In genomic region chr19:40467007-40467565, GRCh38 we compare ENCODE assay signal across 8 cellular contexts. TPM values are rescaled to one million over a fixed set of nuclear protein-coding genes. Genes with fewer than 3 reads are reported as not detected.
DNase-seq lines count a peak whose midpoint lies in the region; ATAC-seq and TF ChIP-seq lines count a peak whose summit lies in the region.

No MANE protein-coding gene starts in this region.

- WGBS in adrenal gland, 4 donors = 2 to 40% (median 4%) methylated on average over 4 to 73 of the region's 74 CpGs; no CpG with 5 or more reads in 1 of the 4 donors
- no CpG with 5 or more reads among the region's 74 CpGs for WGBS in iPS DF 6.9 (ENCODE audit: insufficient coverage, insufficient read length)
- 2% methylated on average over 19 of the region's 74 CpGs for WGBS in smooth muscle cell (ENCODE audit: low lambda C conversion rate)

- peaks cover 25 to 29% of the 10 kb centered on the region in 2 donors for H3K4me1 ChIP-seq in adrenal gland (replicated peaks in 1 of 2)
- peaks cover 6% of the 10 kb centered on the region; the same call in 1 of the 2 replicates for H3K4me1 ChIP-seq in iPS DF 6.9 (ENCODE audit: control insufficient read depth, insufficient read depth, low read length)
- peaks cover 4% of the 10 kb centered on the region for H3K4me1 ChIP-seq in smooth muscle cell (ENCODE audit: low read depth)

- no peak for TF ChIP-seq CTCF in GM13977 (IDR thresholded peaks at IDR 0.05; ENCODE audit: extremely low read depth, insufficient read depth, missing control alignments)
- no peak for TF ChIP-seq CTCF in adrenal gland (IDR thresholded peaks at IDR 0.05)
- no peak for TF ChIP-seq CTCF in smooth muscle cell (IDR thresholded peaks at IDR 0.05; ENCODE audit: borderline replicate concordance, insufficient read depth, poor library complexity, severe bottlenecking)

- H3K36me3 ChIP-seq in adrenal gland (replicated peaks in 1 of 2) (no peaks in the 10 kb centered on the region), iPS DF 6.9 (ENCODE audit: control insufficient read depth, insufficient read depth, low read length) (no peaks in the 10 kb centered on the region), smooth muscle cell (ENCODE audit: low read depth) (no peaks in the 10 kb centered on the region)

- H3K4me2 ChIP-seq in smooth muscle cell = peak overlapping the region; percentile 88

- DNase-seq in GM13977 (ENCODE audit: low spot score) = peak; percentile 50
- DNase-seq in adrenal gland = peak in 4 of 7 donors; percentile 12 to 50 (median 38)
- DNase-seq in iPS DF 6.9 (ENCODE audit: low read depth, low spot score) = no peak
- no peak for DNase-seq in smooth muscle cell (lab: John Stamatoyannopoulos, UW; ENCODE audit: unreplicated experiment)
- DNase-seq in NCI-H1436 treated with DMSO at 0.1 percent for 48 hours (lab: John Stamatoyannopoulos, UW) = no peak
- DNase-seq in dedifferentiated amniotic fluid mesenchymal stem cell (ENCODE audit: extremely low spot score) = no peak
- no peak for DNase-seq in epidermal melanocyte (ENCODE audit: insufficient read length, low spot score)

- H3F3A ChIP-seq in smooth muscle cell (ENCODE audit: low read depth) = no peaks in the 10 kb centered on the region

- no peaks in the 10 kb centered on the region for H4K20me1 ChIP-seq in smooth muscle cell (ENCODE audit: low read depth)

- H3K9ac ChIP-seq in smooth muscle cell (ENCODE audit: low read depth) = no peak overlapping the region

- in situ Hi-C loops in GM13977 (cut with MboI; ENCODE audit: low pct_unique_long_range_greater_than_20kb, low sequenced_read_pairs, unreplicated experiment) = no loop called here

- no peak for ATAC-seq in GM18502 (IDR thresholded peaks at IDR 0.05; ENCODE audit: poor library complexity, unreplicated experiment)

- H3K79me2 ChIP-seq in smooth muscle cell (ENCODE audit: low read depth) = no peaks in the 10 kb centered on the region

- intact Hi-C loops in adrenal gland (cut with DNase I) = loop anchor here in 1 of 2 donors (10.0 kb wide), 1 partner anchor 128 kb away; no protein-coding TSS in a partner anchor

- peak overlapping the region in 1 of 5 donors; percentile 66 for H3K27ac ChIP-seq in adrenal gland
- no peak overlapping the region for H3K27ac ChIP-seq in iPS DF 6.9 (ENCODE audit: low read length)
- H3K27ac ChIP-seq in smooth muscle cell (ENCODE audit: low read depth) = no peak overlapping the region

- H3K9me3 ChIP-seq in adrenal gland (replicated peaks in 1 of 3) (no peaks in the 10 kb centered on the region), iPS DF 6.9 (ENCODE audit: control insufficient read depth, insufficient read depth, low read length) (no peaks in the 10 kb centered on the region), smooth muscle cell (replicated peaks; ENCODE audit: low read depth) (no peaks in the 10 kb centered on the region)

- H3K27me3 ChIP-seq in adrenal gland (no peaks in the 10 kb centered on the region), iPS DF 6.9 (ENCODE audit: control insufficient read depth, insufficient read depth, low read length) (peaks cover 14% of the 10 kb centered on the region), smooth muscle cell (ENCODE audit: low read depth) (peaks cover 14% of the 10 kb centered on the region)

- peak overlapping the region in 2 of 4 donors; percentile 32 to 62 for H3K4me3 ChIP-seq in adrenal gland
- peak overlapping the region; percentile 28; the same call in 1 of the 2 replicates for H3K4me3 ChIP-seq in iPS DF 6.9 (ENCODE audit: low read length)
- peak overlapping the region; percentile 41 for H3K4me3 ChIP-seq in smooth muscle cell

- no peak for TF ChIP-seq POLR2A in adrenal gland (IDR thresholded peaks at IDR 0.05)

- no peak overlapping the region for H2AFZ ChIP-seq in smooth muscle cell (ENCODE audit: low read depth)

RNA-seq across cellular contexts. Expression of gene SPTBN4, which starts 0.3 kb away (rescaled TPM):
- total RNA-seq in adrenal gland = 1 to 10 TPM in 7 of 8 donors, under 1 TPM in 1; 0.91 to 5.4 (median 3.3) TPM
- polyA plus RNA-seq in adrenal gland = 10 to 100 TPM in 1 of 3 donors, 1 to 10 TPM in 2; 2.2 to 46.7 (median 9.9) TPM
- 0.45 and 1.0 TPM in 2 replicates for total RNA-seq in smooth muscle cell
- 0.63 and 1.2 TPM in 2 replicates for polyA plus RNA-seq in smooth muscle cell

RNA-seq across cellular contexts. Expression of gene BLVRB, which starts 1.5 kb away (rescaled TPM):
- 100 to 1,000 TPM in 5 of 8 donors, 10 to 100 TPM in 3; 85.8 to 303 (median 143) TPM for total RNA-seq in adrenal gland
- 100 to 1,000 TPM in 2 of 3 donors, 10 to 100 TPM in 1; 53.8 to 189 (median 124) TPM for polyA plus RNA-seq in adrenal gland
- 49.1 and 50.3 TPM in 2 replicates for total RNA-seq in smooth muscle cell
- polyA plus RNA-seq in smooth muscle cell = 86.4 and 95.4 TPM in 2 replicates

RNA-seq across cellular contexts. Expression of gene SERTAD3, which starts 23.0 kb away (rescaled TPM):
- total RNA-seq in adrenal gland (10 to 100 TPM; 15.2 to 34.9 (median 29.5) TPM), smooth muscle cell (40.4 and 43.1 TPM in 2 replicates)
- polyA plus RNA-seq in adrenal gland (10 to 100 TPM; 12.1 to 60.2 (median 32.4) TPM), smooth muscle cell (78.0 and 82.9 TPM in 2 replicates)

RNA-seq across cellular contexts. Expression of gene SERTAD1, which starts 41.3 kb away (rescaled TPM):
- total RNA-seq in adrenal gland (10 to 100 TPM; 10.2 to 20.8 (median 13.9) TPM), smooth muscle cell (44.0 and 44.9 TPM in 2 replicates)
- polyA plus RNA-seq in adrenal gland (10 to 100 TPM in 2 of 3 donors, 1 to 10 TPM in 1; 1.7 to 20.6 (median 11.1) TPM), smooth muscle cell (67.1 and 67.2 TPM in 2 replicates)

RNA-seq across cellular contexts. Expression of gene PRX, which starts 53.9 kb away (rescaled TPM):
- 10 to 100 TPM in 5 of 8 donors, 1 to 10 TPM in 3; 5.4 to 12.8 (median 10.4) TPM for total RNA-seq in adrenal gland
- polyA plus RNA-seq in adrenal gland = 1 to 10 TPM; 3.2 to 6.6 (median 3.9) TPM
- total RNA-seq in smooth muscle cell = 3.3 and 4.4 TPM in 2 replicates
- 2.9 and 3.9 TPM in 2 replicates for polyA plus RNA-seq in smooth muscle cell

Comparison
In these comparisons a context has a peak if more than half of its experiments do, and no peak if none do; other contexts are left out.
1. DNase-seq: peak in GM13977 (single experiment) and adrenal gland (4 of 7); none in iPS DF 6.9 (single experiment), smooth muscle cell (single experiment), NCI-H1436 treated with DMSO at 0.1 percent for 48 hours (single experiment), dedifferentiated amniotic fluid mesenchymal stem cell (single experiment) and epidermal melanocyte (single experiment).